ENCODE assay signal across 19 cellular contexts in the genomic region with DNA sequence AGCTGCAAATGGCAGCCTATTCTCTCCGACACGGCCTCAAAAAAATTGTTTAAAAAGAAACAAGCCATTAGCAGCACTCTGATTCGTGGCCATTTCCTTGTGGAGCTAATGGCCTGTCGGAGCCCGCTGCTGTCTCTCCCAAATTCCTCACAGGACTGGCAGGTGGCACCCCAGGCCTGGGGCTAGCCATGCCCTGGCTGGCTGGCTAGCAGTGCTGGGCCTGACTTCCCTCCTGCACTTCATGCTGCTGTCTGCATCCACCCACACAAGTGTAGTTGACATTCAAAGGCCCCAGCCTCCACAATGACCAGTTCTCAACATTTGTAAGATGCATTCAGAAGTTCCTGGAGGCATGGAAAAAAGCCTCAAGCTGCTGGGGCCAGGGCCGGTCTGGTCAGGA.
A peak's percentile ranks its signal among the peaks of the same experiment; 100 is the strongest.
DNase-seq lines count a peak whose midpoint lies in the region; ATAC-seq and TF ChIP-seq lines count a peak whose summit lies in the region.
"Had no signal": no experiment of that assay in that cellular context is flagged by ENCODE, and none has a peak within 500 bp of the region (broad histone marks: within the 10 kb centered on the region; RNA-seq: fewer than 3 reads in every experiment).

No MANE protein-coding gene starts in this region.

- no peak overlapping the region for H3K27ac ChIP-seq in GM23338 (ENCODE audit: low read depth)
- no peak overlapping the region for H3K27ac ChIP-seq in right cardiac atrium (ENCODE audit: low read length)
- H3K27ac ChIP-seq: gastroesophageal sphincter, KMS-11, tibial artery had no signal

- no peaks in the 10 kb centered on the region for H3K9me3 ChIP-seq in right cardiac atrium (ENCODE audit: control insufficient read depth, low read length)
- H3K9me3 ChIP-seq: gastroesophageal sphincter, tibial artery had no signal

- H3K4me1 ChIP-seq in GM23338 (ENCODE audit: insufficient read depth) = peaks cover 23% of the 10 kb centered on the region
- H3K4me1 ChIP-seq in right cardiac atrium (ENCODE audit: control insufficient read depth, insufficient read depth, low read length) = no peaks in the 10 kb centered on the region

- 0 out of 2 replicates have a peak, but pooled peaks cover 9% of the 10 kb centered on the region for H3K79me2 ChIP-seq in GM23338 (replicated peaks; ENCODE audit: insufficient read depth)

- no peaks in the 10 kb centered on the region for H4K20me1 ChIP-seq in GM23338 (replicated peaks; ENCODE audit: insufficient read depth)

- H3K36me3 Mint-ChIP-seq in GM23338 (ENCODE audit: low read depth) = peaks cover 9% of the 10 kb centered on the region; the same call in 2 of the 3 replicates
- no peaks in the 10 kb centered on the region for H3K36me3 Mint-ChIP-seq in activated T-cell treated with anti-CD3 and anti-CD28 coated beads, Interleukin-2, amount 50 U/mL, for 4 hours (ENCODE audit: insufficient read depth)
- H3K36me3 Mint-ChIP-seq: mesothelial cell of epicardium had no signal

- DNase-seq in GM23338 (ENCODE audit: low spot score) (no peak), UCSD-AML1 (lab: John Stamatoyannopoulos, UW; ENCODE audit: unreplicated experiment) (peak; percentile 13), right cardiac atrium (no peak), sciatic nerve (ENCODE audit: low spot score) (no peak), GM19240 (ENCODE audit: insufficient read length, low spot score) (no peak)
- DNase-seq in activated T-cell treated with anti-CD3 and anti-CD28 coated beads, Interleukin-2, amount 50 U/mL, for 4 hours = no peak
- DNase-seq: activated B cell treated with CpG ODN at 0.5 μM for 24 hours; amygdala; DMS153; NCI-H1092 treated with DMSO at 0.1 percent for 48 hours; NCI-H2171; NCI-H82; stimulated activated CD4-positive, alpha-beta T cell treated with anti-CD3 and anti-CD28 coated beads, Interleukin-4, amount 100 ng/mL, for 4 hours; tibial artery had no signal

- H3K4me2 ChIP-seq in GM23338 = no peak overlapping the region
- H3K4me2 ChIP-seq: KMS-11 had no signal

- H3K27me3 ChIP-seq in GM23338 (ENCODE audit: insufficient read depth) (no peaks in the 10 kb centered on the region), right cardiac atrium (ENCODE audit: control insufficient read depth, insufficient read depth) (no peaks in the 10 kb centered on the region)
- H3K27me3 ChIP-seq: gastroesophageal sphincter, tibial artery had no signal

- H3K4me1 Mint-ChIP-seq in GM23338 = peaks cover 59% of the 10 kb centered on the region
- no peaks in the 10 kb centered on the region for H3K4me1 Mint-ChIP-seq in activated T-cell treated with anti-CD3 and anti-CD28 coated beads, Interleukin-2, amount 50 U/mL, for 4 hours (ENCODE audit: low read depth)
- H3K4me1 Mint-ChIP-seq: activated B cell treated with CpG ODN at 0.5 μM for 24 hours, B cell had no signal

- H3K9me3 Mint-ChIP-seq in GM23338 = no peaks in the 10 kb centered on the region
- H3K9me3 Mint-ChIP-seq in activated T-cell treated with anti-CD3 and anti-CD28 coated beads, Interleukin-2, amount 50 U/mL, for 4 hours = no peaks in the 10 kb centered on the region
- H3K9me3 Mint-ChIP-seq: activated B cell treated with CpG ODN at 0.5 μM for 24 hours, mesothelial cell of epicardium had no signal

- peaks cover 5% of the 10 kb centered on the region; the same call in 1 of the 2 replicates for H3F3A ChIP-seq in GM23338 (replicated peaks; ENCODE audit: low read depth)

- H3K4me3 ChIP-seq in GM23338 = no peak overlapping the region
- no peak overlapping the region for H3K4me3 ChIP-seq in right cardiac atrium (ENCODE audit: low read length)
- H3K4me3 ChIP-seq: gastroesophageal sphincter, tibial artery had no signal

- H3K4me3 Mint-ChIP-seq in GM23338 = no peak overlapping the region
- H3K4me3 Mint-ChIP-seq in activated T-cell treated with anti-CD3 and anti-CD28 coated beads, Interleukin-2, amount 50 U/mL, for 4 hours = no peak overlapping the region
- H3K4me3 Mint-ChIP-seq: activated B cell treated with CpG ODN at 0.5 μM for 24 hours, B cell, mesothelial cell of epicardium had no signal

- intact Hi-C loops in right cardiac atrium (cut with DNase I) = loop anchor here in 1 of 4 donors (10.0 kb wide), 1 partner anchor 63 kb away; the partner anchor contains the start of gene SMCO4
- intact Hi-C loops in sciatic nerve (cut with DNase I) = no loop called here

- ATAC-seq in GM23338 (no peak), right cardiac atrium (peak; percentile 33 to 43), sciatic nerve (peak; percentile 63), HG03025 (IDR thresholded peaks at IDR 0.05; ENCODE audit: low FRiP score, unreplicated experiment) (no peak)
- no peak for ATAC-seq in activated T-cell treated with anti-CD3 and anti-CD28 coated beads, Interleukin-2, amount 50 U/mL, for 4 hours
- ATAC-seq: gastroesophageal sphincter had no signal

- no peak for TF ChIP-seq CTCF in GM23338 (conservative IDR thresholded peaks at IDR 0.05; ENCODE audit: low read depth in 2 of 2)

- no peaks in the 10 kb centered on the region for H3K36me3 ChIP-seq in GM23338 (ENCODE audit: insufficient read depth)

- peaks cover 15% of the 10 kb centered on the region for H3K27me3 Mint-ChIP-seq in GM23338 (ENCODE audit: insufficient read depth, low read depth, poor library complexity)
- no peaks in the 10 kb centered on the region for H3K27me3 Mint-ChIP-seq in activated T-cell treated with anti-CD3 and anti-CD28 coated beads, Interleukin-2, amount 50 U/mL, for 4 hours (ENCODE audit: low read depth)
- H3K27me3 Mint-ChIP-seq: activated B cell treated with CpG ODN at 0.5 μM for 24 hours, B cell had no signal

- H3K9me2 ChIP-seq in GM23338 (ENCODE audit: insufficient read depth) = no peaks in the 10 kb centered on the region

- H2AFZ ChIP-seq in GM23338 = no peak overlapping the region

- peak overlapping the region; percentile 20; the same call in 1 of the 2 replicates for H3K27ac Mint-ChIP-seq in GM23338
- H3K27ac Mint-ChIP-seq: activated B cell treated with CpG ODN at 0.5 μM for 24 hours, B cell, mesothelial cell of epicardium had no signal

- 92% methylated on average over 6 of the region's 6 CpGs for WGBS in right cardiac atrium

TF ChIP-seq in GM23338, 12 proteins besides CTCF, POLR2A, EP300 and RAD21:
- no peak for TF ChIP-seq CREB1 (CRISPR knock-in tag; IDR thresholded peaks at IDR 0.05; ENCODE audit: low read depth)
- TF ChIP-seq ZNF462 (CRISPR knock-in tag; IDR thresholded peaks at IDR 0.05) = no peak

Comparison
In these comparisons a context has a peak if more than half of its experiments do, and no peak if none do; other contexts are left out.
1. ATAC-seq: peak in right cardiac atrium (2 of 2) and sciatic nerve (single experiment); none in GM23338 (single experiment), activated T-cell treated with anti-CD3 and anti-CD28 coated beads, Interleukin-2, amount 50 U/mL, for 4 hours (0 of 2) and HG03025 (single experiment).